Comparison of ENCODE assay signal across 1 cellular context in genomic region chrX:45765281-45765680, GRCh38.
TF ChIP-seq lines count a peak whose summit lies in the region.

No MANE protein-coding gene starts in this region.

TF ChIP-seq in IMR-90, 13 proteins besides CTCF, POLR2A, EP300 and RAD21 (continued from another document):
- TF ChIP-seq ELK1 (IDR thresholded peaks at IDR 0.05; ENCODE audit: borderline replicate concordance, low read depth, low read length) = no peak
- no peak for TF ChIP-seq CEBPB (IDR thresholded peaks at IDR 0.05; ENCODE audit: low read depth, low read length)
- no peak for TF ChIP-seq NFE2L2 (IDR thresholded peaks at IDR 0.05; ENCODE audit: low read depth, low read length)
- no peak for TF ChIP-seq MXI1 (IDR thresholded peaks at IDR 0.05; ENCODE audit: borderline replicate concordance, low read depth, low read length)
- TF ChIP-seq SMC3 (IDR thresholded peaks at IDR 0.05; ENCODE audit: low read depth, low read length) = no peak
- TF ChIP-seq RFX5 (IDR thresholded peaks at IDR 0.05; ENCODE audit: low read depth, low read length) = no peak
- no peak for TF ChIP-seq CHD1 (IDR thresholded peaks at IDR 0.05; ENCODE audit: low read depth, low read length)
- no peak for TF ChIP-seq MAZ (IDR thresholded peaks at IDR 0.05; ENCODE audit: borderline replicate concordance, low read depth, low read length)
- no peak for TF ChIP-seq BHLHE40 (IDR thresholded peaks at IDR 0.05; ENCODE audit: low read depth, low read length)
- TF ChIP-seq FOS (IDR thresholded peaks at IDR 0.05; ENCODE audit: low read depth, low read length) = no peak
- no peak for TF ChIP-seq MAFK (IDR thresholded peaks at IDR 0.05; ENCODE audit: low read depth, low read length)
TF ChIP-seq in IMR-90: peak in this region for 0.
